ENCODE assay signal across 1 cellular context in the genomic region with DNA sequence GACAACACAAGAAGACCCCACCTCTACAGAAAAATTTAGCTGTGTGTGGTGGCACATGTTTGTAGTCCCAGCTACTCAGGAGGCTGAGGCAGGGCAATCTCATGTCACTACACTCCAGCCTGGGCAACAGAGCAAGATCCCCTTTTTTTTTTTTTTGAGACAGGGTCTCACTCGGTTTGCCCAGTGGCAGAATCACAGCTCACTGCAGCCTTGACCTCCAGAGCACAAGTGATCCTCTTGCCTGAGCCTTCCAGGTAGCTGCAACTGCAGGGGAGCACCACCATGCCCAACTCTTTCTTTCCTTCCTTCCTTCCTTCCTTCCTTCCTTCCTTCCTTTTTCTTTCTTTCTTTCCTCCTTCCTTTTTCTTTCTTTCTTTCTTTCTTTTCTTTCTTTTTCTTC.
TF ChIP-seq lines count a peak whose summit lies in the region.

No MANE protein-coding gene starts in this region.

TF ChIP-seq in HepG2, 621 proteins besides CTCF, POLR2A, EP300 and RAD21:
- no peak for TF ChIP-seq ZNF556 (CRISPR knock-in tag; IDR thresholded peaks at IDR 0.05; ENCODE audit: borderline replicate concordance)
- TF ChIP-seq KDM4B (CRISPR knock-in tag; IDR thresholded peaks at IDR 0.05): no peak
- TF ChIP-seq, protein P1, sequence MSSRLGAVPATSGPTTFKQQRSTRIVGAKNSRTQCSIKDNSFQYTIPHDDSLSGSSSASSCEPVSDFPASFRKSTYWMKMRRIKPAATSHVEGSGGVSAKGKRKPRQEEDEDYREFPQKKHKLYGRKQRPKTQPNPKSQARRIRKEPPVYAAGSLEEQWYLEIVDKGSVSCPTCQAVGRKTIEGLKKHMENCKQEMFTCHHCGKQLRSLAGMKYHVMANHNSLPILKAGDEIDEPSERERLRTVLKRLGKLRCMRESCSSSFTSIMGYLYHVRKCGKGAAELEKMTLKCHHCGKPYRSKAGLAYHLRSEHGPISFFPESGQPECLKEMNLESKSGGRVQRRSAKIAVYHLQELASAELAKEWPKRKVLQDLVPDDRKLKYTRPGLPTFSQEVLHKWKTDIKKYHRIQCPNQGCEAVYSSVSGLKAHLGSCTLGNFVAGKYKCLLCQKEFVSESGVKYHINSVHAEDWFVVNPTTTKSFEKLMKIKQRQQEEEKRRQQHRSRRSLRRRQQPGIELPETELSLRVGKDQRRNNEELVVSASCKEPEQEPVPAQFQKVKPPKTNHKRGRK (CRISPR knock-in tag; IDR thresholded peaks at IDR 0.05): peak; percentile 61; the same call in 1 of the 2 replicates
- TF ChIP-seq ZNF12 (CRISPR knock-in tag; IDR thresholded peaks at IDR 0.05): no peak
- no peak for TF ChIP-seq POGZ (CRISPR knock-in tag; IDR thresholded peaks at IDR 0.05)
